11 cellular contexts compared by ENCODE assay signal in genomic region chr2:95374029-95374428, GRCh38.
"Had no signal": no experiment of that assay in that cellular context is flagged by ENCODE, and none has a peak within 500 bp of the region (broad histone marks: within the 10 kb centered on the region; RNA-seq: fewer than 3 reads in every experiment).

No MANE protein-coding gene starts in this region.

- H3K27me3 ChIP-seq: adrenal gland, dorsolateral prefrontal cortex, gastroesophageal sphincter had no signal

- H3K9me3 ChIP-seq: adrenal gland, gastroesophageal sphincter had no signal

- H3K9me3 Mint-ChIP-seq: activated CD4-positive, alpha-beta memory T cell treated with anti-CD3 and anti-CD28 coated beads, Interleukin-2, amount 10 ng/mL, durations not matched to agents 7 days and 5 days; mesothelial cell of epicardium; T-helper 1 cell treated with Interleukin-12 subunit alpha and Interleukin-12 subunit beta and Interleukin-4 antibody, amounts not matched to agents 30 μg/mL and 1 μg/mL, for 36 hours had no signal

- H3K36me3 ChIP-seq: adrenal gland had no signal

- ATAC-seq: activated CD4-positive, alpha-beta T cell treated with anti-CD3 and anti-CD28 coated beads for 36 hours; gastroesophageal sphincter; stimulated activated effector memory CD8-positive, alpha-beta T cell treated with anti-CD3 and anti-CD28 coated beads, Interleukin-12 subunit alpha, Interleukin-12 subunit beta, amount 100 ng/mL, for 72 hours had no signal

- H3K27ac ChIP-seq: adrenal gland, gastroesophageal sphincter had no signal

- H3K36me3 Mint-ChIP-seq: mesothelial cell of epicardium; stimulated activated effector memory CD8-positive, alpha-beta T cell treated with anti-CD3 and anti-CD28 coated beads, Interleukin-12 subunit alpha, Interleukin-12 subunit beta, amount 100 ng/mL, for 72 hours had no signal

- H3K4me3 Mint-ChIP-seq: activated CD4-positive, alpha-beta memory T cell treated with anti-CD3 and anti-CD28 coated beads, Interleukin-2, amount 10 ng/mL, durations not matched to agents 7 days and 5 days; activated CD4-positive, alpha-beta T cell treated with anti-CD3 and anti-CD28 coated beads for 36 hours; activated naive CD4-positive, alpha-beta T cell treated with anti-CD3 and anti-CD28 coated beads, Interleukin-2, amount 50 U/mL, for 24 hours; mesothelial cell of epicardium; stimulated activated effector memory CD8-positive, alpha-beta T cell treated with anti-CD3 and anti-CD28 coated beads, Interleukin-12 subunit alpha, Interleukin-12 subunit beta, amount 100 ng/mL, for 72 hours; T-helper 1 cell treated with Interleukin-12 subunit alpha and Interleukin-12 subunit beta and Interleukin-4 antibody, amounts not matched to agents 30 μg/mL and 1 μg/mL, for 36 hours had no signal

- H3K4me1 ChIP-seq: adrenal gland, gastroesophageal sphincter had no signal

- H3K27ac Mint-ChIP-seq: activated CD4-positive, alpha-beta memory T cell treated with anti-CD3 and anti-CD28 coated beads, Interleukin-2, amount 10 ng/mL, durations not matched to agents 7 days and 5 days; activated CD4-positive, alpha-beta T cell treated with anti-CD3 and anti-CD28 coated beads for 36 hours; activated naive CD4-positive, alpha-beta T cell treated with anti-CD3 and anti-CD28 coated beads, Interleukin-2, amount 50 U/mL, for 24 hours; mesothelial cell of epicardium; stimulated activated effector memory CD8-positive, alpha-beta T cell treated with anti-CD3 and anti-CD28 coated beads, Interleukin-12 subunit alpha, Interleukin-12 subunit beta, amount 100 ng/mL, for 72 hours; T-helper 1 cell treated with Interleukin-12 subunit alpha and Interleukin-12 subunit beta and Interleukin-4 antibody, amounts not matched to agents 30 μg/mL and 1 μg/mL, for 36 hours had no signal

- H3K4me3 ChIP-seq: adrenal gland, dorsolateral prefrontal cortex, gastroesophageal sphincter had no signal

- H3K4me1 Mint-ChIP-seq: activated CD4-positive, alpha-beta memory T cell treated with anti-CD3 and anti-CD28 coated beads, Interleukin-2, amount 10 ng/mL, durations not matched to agents 7 days and 5 days; activated CD4-positive, alpha-beta T cell treated with anti-CD3 and anti-CD28 coated beads for 36 hours; mesothelial cell of epicardium; stimulated activated effector memory CD8-positive, alpha-beta T cell treated with anti-CD3 and anti-CD28 coated beads, Interleukin-12 subunit alpha, Interleukin-12 subunit beta, amount 100 ng/mL, for 72 hours had no signal

- DNase-seq: activated CD4-positive, alpha-beta memory T cell treated with anti-CD3 and anti-CD28 coated beads, Interleukin-2, amount 10 ng/mL, durations not matched to agents 7 days and 5 days; activated CD4-positive, alpha-beta T cell treated with anti-CD3 and anti-CD28 coated beads for 36 hours; activated T-cell treated with anti-CD3 and anti-CD28 coated beads, Interleukin-2, amount 50 U/mL, for 48 hours; erythroblast had no signal
